In genomic region chr11:16982809-16983208, GRCh38 we compare ENCODE assay signal across 18 cellular contexts. TPM values are rescaled to one million over a fixed set of nuclear protein-coding genes. Genes with fewer than 3 reads are reported as not detected.
A peak's percentile ranks its signal among the peaks of the same experiment; 100 is the strongest.
DNase-seq lines count a peak whose midpoint lies in the region; ATAC-seq and TF ChIP-seq lines count a peak whose summit lies in the region.
"Had no signal": no experiment of that assay in that cellular context is flagged by ENCODE, and none has a peak within 500 bp of the region (broad histone marks: within the 10 kb centered on the region; RNA-seq: fewer than 3 reads in every experiment).

No MANE protein-coding gene starts in this region.

- H3K27me3 Mint-ChIP-seq in MCF 10A (ENCODE audit: insufficient read depth, unreplicated experiment): no peaks in the 10 kb centered on the region
- no peaks in the 10 kb centered on the region for H3K27me3 Mint-ChIP-seq in nephron (ENCODE audit: low read depth)
- no peaks in the 10 kb centered on the region for H3K27me3 Mint-ChIP-seq in type B pancreatic cell
- H3K27me3 Mint-ChIP-seq in CD8-positive, alpha-beta T cell (ENCODE audit: low read depth): peaks cover 4% of the 10 kb centered on the region
- H3K27me3 Mint-ChIP-seq: CD4-positive, CD25-positive, alpha-beta regulatory T cell had no signal

- TF ChIP-seq POLR2A in breast epithelium (IDR thresholded peaks at IDR 0.05) (no peak), Peyer's patch (IDR thresholded peaks at IDR 0.05) (no peak)

- H3K4me3 ChIP-seq in breast epithelium: no peak overlapping the region
- H3K4me3 ChIP-seq in dorsolateral prefrontal cortex: no peak overlapping the region
- no peak overlapping the region for H3K4me3 ChIP-seq in Peyer's patch
- H3K4me3 ChIP-seq in CD8-positive, alpha-beta T cell (ENCODE audit: low read depth, low read length): no peak overlapping the region
- H3K4me3 ChIP-seq: left lung, transverse colon had no signal

- no TSS peak for BruUV-seq in MCF 10A (replicated peaks; lab: Mats Ljungman, UMichigan)

- H3K4me1 ChIP-seq in breast epithelium: peaks cover 2 to 36% of the 10 kb centered on the region in 2 donors
- peaks cover 0 to 41% (median 6%) of the 10 kb centered on the region in 4 donors for H3K4me1 ChIP-seq in Peyer's patch
- peaks cover 16% of the 10 kb centered on the region for H3K4me1 ChIP-seq in CD8-positive, alpha-beta T cell (ENCODE audit: insufficient read depth, low read length)

- POLR2A ChIA-PET in MCF 10A (lab: Yijun Ruan, JAX): no interaction called here
- POLR2A ChIA-PET in CD8-positive, alpha-beta T cell (lab: Charles Lee): no interaction called here

- intact Hi-C loops in breast epithelium (cut with DNase I; ENCODE audit: low total_unique reads) (no loop called here), MCF 10A (cut with micrococcal nuclease) (no loop called here), dorsolateral prefrontal cortex (cut with DNase I) (no loop called here)
- intact Hi-C loops in CD8-positive, alpha-beta T cell (cut with DNase I, micrococcal nuclease): no loop called here

- H3K36me3 ChIP-seq in breast epithelium (no peaks in the 10 kb centered on the region), Peyer's patch (no peaks in the 10 kb centered on the region)
- no peaks in the 10 kb centered on the region for H3K36me3 ChIP-seq in CD8-positive, alpha-beta T cell (ENCODE audit: insufficient read depth, low read length)
- H3K36me3 ChIP-seq: left lung, transverse colon had no signal

- DNase-seq in breast epithelium (ENCODE audit: low spot score in 2 of 2) (no peak), MCF 10A (ENCODE audit: unreplicated experiment) (no peak), dorsolateral prefrontal cortex (no peak), type B pancreatic cell (ENCODE audit: extremely low spot score, unreplicated experiment) (no peak), Peyer's patch (no peak), hippocampal formation (lab: John Stamatoyannopoulos, UW) (no peak)
- DNase-seq in CD8-positive, alpha-beta T cell: no peak
- DNase-seq: activated CD8-positive, alpha-beta T cell treated with anti-CD3 and anti-CD28 coated beads, Interleukin-2, amount 10 ng/mL, durations not matched to agents 7 days and 5 days; aorta; CD4-positive, CD25-positive, alpha-beta regulatory T cell; left lung; naive thymus-derived CD4-positive, alpha-beta T cell; NCI-H2171; stimulated activated CD4-positive, alpha-beta T cell treated with anti-CD3 and anti-CD28 coated beads, Interleukin-2, amount 100 ng/mL, for 24 hours; transverse colon had no signal

- H3K36me3 Mint-ChIP-seq in MCF 10A (ENCODE audit: insufficient read depth, unreplicated experiment) (no peaks in the 10 kb centered on the region), nephron (ENCODE audit: low read depth) (no peaks in the 10 kb centered on the region), type B pancreatic cell (no peaks in the 10 kb centered on the region)
- H3K36me3 Mint-ChIP-seq in CD8-positive, alpha-beta T cell: no peaks in the 10 kb centered on the region
- H3K36me3 Mint-ChIP-seq: CD4-positive, CD25-positive, alpha-beta regulatory T cell had no signal

- no peak for ATAC-seq in CD8-positive, alpha-beta T cell
- ATAC-seq: activated CD8-positive, alpha-beta T cell treated with anti-CD3 and anti-CD28 coated beads, Interleukin-2, amount 10 ng/mL, durations not matched to agents 7 days and 5 days; naive thymus-derived CD4-positive, alpha-beta T cell had no signal

- H3K9me3 ChIP-seq in breast epithelium (no peaks in the 10 kb centered on the region), Peyer's patch (no peaks in the 10 kb centered on the region)
- no peaks in the 10 kb centered on the region for H3K9me3 ChIP-seq in CD8-positive, alpha-beta T cell (ENCODE audit: low read length)
- H3K9me3 ChIP-seq: left lung, transverse colon had no signal

- H3K27me3 ChIP-seq in breast epithelium (no peaks in the 10 kb centered on the region), dorsolateral prefrontal cortex (no peaks in the 10 kb centered on the region), Peyer's patch (no peaks in the 10 kb centered on the region)
- no peaks in the 10 kb centered on the region for H3K27me3 ChIP-seq in CD8-positive, alpha-beta T cell (ENCODE audit: insufficient read depth, low read length)
- H3K27me3 ChIP-seq: left lung, transverse colon had no signal

- H3K9me3 Mint-ChIP-seq in MCF 10A (ENCODE audit: unreplicated experiment): no peaks in the 10 kb centered on the region
- H3K9me3 Mint-ChIP-seq in nephron: no peaks in the 10 kb centered on the region
- H3K9me3 Mint-ChIP-seq in type B pancreatic cell: no peaks in the 10 kb centered on the region
- H3K9me3 Mint-ChIP-seq in CD8-positive, alpha-beta T cell: no peaks in the 10 kb centered on the region
- H3K9me3 Mint-ChIP-seq: activated T-helper 2 cell treated with anti-CD3 and anti-CD28 coated beads, Interferon-gamma antibody, Interleukin-2, Interleukin-4, amounts not matched to agents 10 μg/mL and 5 μg/mL and 100 μg/mL, durations not matched to agents 14 hours and 24 hours and 36 hours; CD4-positive, CD25-positive, alpha-beta regulatory T cell had no signal

- no peaks in the 10 kb centered on the region for H3K4me1 Mint-ChIP-seq in MCF 10A (ENCODE audit: insufficient read depth, unreplicated experiment)
- H3K4me1 Mint-ChIP-seq in nephron: peaks cover 39% of the 10 kb centered on the region
- H3K4me1 Mint-ChIP-seq in type B pancreatic cell (ENCODE audit: unreplicated experiment): peaks cover 72% of the 10 kb centered on the region
- H3K4me1 Mint-ChIP-seq in CD8-positive, alpha-beta T cell (ENCODE audit: low read depth): peaks cover 20% of the 10 kb centered on the region

- CTCF ChIA-PET in MCF 10A (lab: Yijun Ruan, JAX): no interaction called here
- CTCF ChIA-PET in CD8-positive, alpha-beta T cell (lab: Charles Lee): no interaction called here

- H3K27ac ChIP-seq in breast epithelium (peak overlapping the region; percentile 92 to 96), dorsolateral prefrontal cortex (peak overlapping the region in 38 of 59 donors; percentile 3 to 91 (median 77)), Peyer's patch (no peak overlapping the region)
- no peak overlapping the region for H3K27ac ChIP-seq in CD8-positive, alpha-beta T cell (ENCODE audit: low read depth, low read length)
- H3K27ac ChIP-seq: transverse colon, VCaP had no signal

- H3K4me3 Mint-ChIP-seq in MCF 10A (ENCODE audit: unreplicated experiment) (no peak overlapping the region), nephron (no peak overlapping the region), type B pancreatic cell (peak overlapping the region; percentile 59)
- no peak overlapping the region for H3K4me3 Mint-ChIP-seq in CD8-positive, alpha-beta T cell
- H3K4me3 Mint-ChIP-seq: activated CD8-positive, alpha-beta T cell treated with anti-CD3 and anti-CD28 coated beads, Interleukin-2, amount 10 ng/mL, durations not matched to agents 7 days and 5 days; CD4-positive, CD25-positive, alpha-beta regulatory T cell; naive thymus-derived CD4-positive, alpha-beta T cell had no signal

- H3K27ac Mint-ChIP-seq in MCF 10A (ENCODE audit: low read depth, unreplicated experiment) (no peak overlapping the region), nephron (peak overlapping the region; percentile 80 to 94 (median 80)), type B pancreatic cell (peak overlapping the region; percentile 90)
- no peak overlapping the region for H3K27ac Mint-ChIP-seq in CD8-positive, alpha-beta T cell
- H3K27ac Mint-ChIP-seq: activated CD8-positive, alpha-beta T cell treated with anti-CD3 and anti-CD28 coated beads, Interleukin-2, amount 10 ng/mL, durations not matched to agents 7 days and 5 days; activated T-helper 2 cell treated with anti-CD3 and anti-CD28 coated beads, Interferon-gamma antibody, Interleukin-2, Interleukin-4, amounts not matched to agents 10 μg/mL and 5 μg/mL and 100 μg/mL, durations not matched to agents 14 hours and 24 hours and 36 hours; CD4-positive, CD25-positive, alpha-beta regulatory T cell had no signal

- no peak for TF ChIP-seq CTCF in breast epithelium (IDR thresholded peaks at IDR 0.05)
- TF ChIP-seq CTCF in MCF 10A (IDR thresholded peaks at IDR 0.05; ENCODE audit: unreplicated experiment): no peak
- no peak for TF ChIP-seq CTCF in dorsolateral prefrontal cortex (IDR thresholded peaks at IDR 0.05 in 54 of 56, conservative IDR thresholded peaks at IDR 0.05 in 2 of 56; ENCODE audit: low read depth in 1 of 56, partially characterized antibody in 56 of 56)
- TF ChIP-seq CTCF in nephron (IDR thresholded peaks at IDR 0.05; ENCODE audit: unreplicated experiment in 3 of 3): no peak
- TF ChIP-seq CTCF in type B pancreatic cell (conservative IDR thresholded peaks at IDR 0.05): no peak
- TF ChIP-seq CTCF in Peyer's patch (IDR thresholded peaks at IDR 0.05): no peak
- TF ChIP-seq CTCF in CD8-positive, alpha-beta T cell (IDR thresholded peaks at IDR 0.05): no peak

RNA-seq across cellular contexts. Expression of gene PLEKHA7, which starts 31.4 kb away (rescaled TPM):
- total RNA-seq in breast epithelium (10 to 100 TPM in 2 of 3 donors, 1 to 10 TPM in 1; 9.8 to 54.6 (median 36.7) TPM), MCF 10A (2022) (1.7 and 2.8 TPM in 2 replicates), dorsolateral prefrontal cortex (10 to 100 TPM in 111 of 120 experiments, 1 to 10 TPM in 9; 6.5 to 36.4 (median 15.1) TPM), type B pancreatic cell (ENCODE audit: low replicate concordance) (64.7 and 177 TPM in 2 replicates), Peyer's patch (100 to 1,000 TPM; 129 to 211 (median 176) TPM)
- total RNA-seq in CD8-positive, alpha-beta T cell: under 1 TPM; 0.53 to 0.84 TPM

Comparison
In these comparisons a context has a peak if more than half of its experiments do, and no peak if none do; other contexts are left out.
1. H3K27ac ChIP-seq: peak in breast epithelium (2 of 2) and dorsolateral prefrontal cortex (38 of 59); none in Peyer's patch (0 of 4) and CD8-positive, alpha-beta T cell (single experiment).
2. H3K27ac Mint-ChIP-seq: peak in nephron (3 of 3) and type B pancreatic cell (single experiment); none in MCF 10A (single experiment) and CD8-positive, alpha-beta T cell (single experiment).